8 cellular contexts compared by ENCODE assay signal in the genomic region with DNA sequence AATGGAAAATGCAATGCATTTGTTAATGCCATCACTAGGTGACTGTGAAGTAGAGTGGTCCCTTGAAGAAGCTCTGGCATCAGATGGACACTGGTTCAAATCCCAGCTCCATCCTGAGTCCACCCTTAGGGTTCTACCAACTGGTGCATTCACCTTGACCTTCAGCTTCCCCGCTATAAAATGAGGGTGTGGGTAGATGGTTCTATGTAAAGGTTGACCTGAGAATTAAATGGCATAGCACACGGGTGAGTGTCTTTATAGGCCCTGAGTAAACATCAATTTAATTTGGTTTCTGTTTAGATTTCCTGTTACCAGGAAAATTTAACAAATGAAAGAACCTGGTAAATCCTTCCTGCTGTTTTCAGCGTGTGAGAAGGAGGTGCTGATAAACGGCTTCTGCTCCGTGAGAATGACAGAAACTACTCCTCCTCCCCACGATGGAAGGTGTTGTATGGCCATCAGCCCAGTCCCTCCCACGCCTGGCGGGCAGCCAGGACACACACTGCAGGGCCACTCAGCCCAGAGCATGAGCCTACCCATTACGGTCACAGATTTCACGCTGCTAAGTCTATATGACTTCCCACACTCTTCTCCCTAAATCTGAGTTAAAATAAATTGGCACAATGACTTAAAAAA.
DNase-seq lines count a peak whose midpoint lies in the region; ATAC-seq, FAIRE-seq and TF ChIP-seq lines count a peak whose summit lies in the region.

No MANE protein-coding gene starts in this region.

- no peak for TF ChIP-seq POLR2A in A549 (IDR thresholded peaks at IDR 0.05; ENCODE audit: low read length)

- H3K4me2 ChIP-seq in A549: peak overlapping the region; percentile 19; the same call in 2 of the 3 replicates

- H3K4me3 Mint-ChIP-seq in stimulated activated effector memory CD8-positive, alpha-beta T cell treated with anti-CD3 and anti-CD28 coated beads, Interleukin-12 subunit alpha, Interleukin-12 subunit beta, amount 100 ng/mL, for 72 hours: no peak overlapping the region

- no peak for TF ChIP-seq RAD21 in A549 (conservative IDR thresholded peaks at IDR 0.05 in 1 of 2, IDR thresholded peaks at IDR 0.05 in 1 of 2)

- no peaks in the 10 kb centered on the region for H3K9me3 ChIP-seq in A549

- DNase-seq in A549 (ENCODE audit: low read depth in 1 of 2, low spot score in 1 of 2): peak; percentile 37 to 42
- DNase-seq in NCI-H1694 treated with DMSO at 0.1 percent for 48 hours (lab: John Stamatoyannopoulos, UW): peak; percentile 46
- DNase-seq in T47D (ENCODE audit: low read depth in 1 of 2, low spot score in 1 of 2): peak; percentile 87 to 89
- DNase-seq in left lobe of liver (ENCODE audit: low spot score): peak; percentile 92
- no peak for DNase-seq in stimulated activated effector memory CD8-positive, alpha-beta T cell treated with anti-CD3 and anti-CD28 coated beads, Interleukin-12 subunit alpha, Interleukin-12 subunit beta, amount 100 ng/mL, for 72 hours (ENCODE audit: low spot score in 2 of 2)
- no peak for DNase-seq in SK-N-DZ (ENCODE audit: low spot score)

- no peak for TF ChIP-seq EP300 in A549 (IDR thresholded peaks at IDR 0.05)

- no peak overlapping the region for H3K4me3 ChIP-seq in A549

- no peaks in the 10 kb centered on the region for H3K4me1 Mint-ChIP-seq in stimulated activated effector memory CD8-positive, alpha-beta T cell treated with anti-CD3 and anti-CD28 coated beads, Interleukin-12 subunit alpha, Interleukin-12 subunit beta, amount 100 ng/mL, for 72 hours

- no peaks in the 10 kb centered on the region for H3K9me3 Mint-ChIP-seq in stimulated activated effector memory CD8-positive, alpha-beta T cell treated with anti-CD3 and anti-CD28 coated beads, Interleukin-12 subunit alpha, Interleukin-12 subunit beta, amount 100 ng/mL, for 72 hours

- H3K27ac Mint-ChIP-seq in stimulated activated effector memory CD8-positive, alpha-beta T cell treated with anti-CD3 and anti-CD28 coated beads, Interleukin-12 subunit alpha, Interleukin-12 subunit beta, amount 100 ng/mL, for 72 hours: no peak overlapping the region

- no peak overlapping the region for H3K27ac ChIP-seq in A549

- peaks cover 52% of the 10 kb centered on the region for H3K4me1 ChIP-seq in A549

- 46% methylated on average over 10 of the region's 10 CpGs for WGBS in A549 (ENCODE audit: missing lambda C conversion rate)

- POLR2A ChIA-PET in A549 (lab: Yijun Ruan, JAX): interaction anchor here (0.7 kb wide), 1 partner anchor 12 kb away, joined by 3 read pairs; no protein-coding TSS in a partner anchor

- H3K36me3 Mint-ChIP-seq in stimulated activated effector memory CD8-positive, alpha-beta T cell treated with anti-CD3 and anti-CD28 coated beads, Interleukin-12 subunit alpha, Interleukin-12 subunit beta, amount 100 ng/mL, for 72 hours: no peaks in the 10 kb centered on the region

- FAIRE-seq in A549 (lab: Jason Lieb, UNC): no peak

- CTCF ChIA-PET in A549 (lab: Yijun Ruan, JAX): interaction anchor here (1.2 kb wide), 1 partner anchor 11 kb away, joined by 3 read pairs; no protein-coding TSS in a partner anchor

- ATAC-seq in A549: peak in 1 of 2 experiments; percentile 36; a peak in 2 of 6 replicates
- ATAC-seq in left lobe of liver: peak; percentile 86
- no peak for ATAC-seq in stimulated activated effector memory CD8-positive, alpha-beta T cell treated with anti-CD3 and anti-CD28 coated beads, Interleukin-12 subunit alpha, Interleukin-12 subunit beta, amount 100 ng/mL, for 72 hours
- ATAC-seq in HG02884 (IDR thresholded peaks at IDR 0.05; ENCODE audit: unreplicated experiment): no peak
- ATAC-seq in GM19467 (IDR thresholded peaks at IDR 0.05; ENCODE audit: unreplicated experiment): no peak

- no peak for TF ChIP-seq CTCF in A549 (IDR thresholded peaks at IDR 0.05)

- in situ Hi-C loops in T47D (cut with HindIII; ENCODE audit: low pct_unique_long_range_greater_than_20kb, low sequenced_read_pairs): no loop called here

TF ChIP-seq in A549, 52 proteins besides CTCF, POLR2A, EP300 and RAD21:
- no peak for TF ChIP-seq ZSCAN20 (CRISPR knock-in tag; IDR thresholded peaks at IDR 0.05)
- no peak for TF ChIP-seq FOSB (CRISPR knock-in tag; IDR thresholded peaks at IDR 0.05)
- TF ChIP-seq FOXS1 (CRISPR knock-in tag; IDR thresholded peaks at IDR 0.05): no peak
- no peak for TF ChIP-seq NR3C1 (IDR thresholded peaks at IDR 0.05)

Comparison
In these comparisons a context has a peak if more than half of its experiments do, and no peak if none do; other contexts are left out.
1. DNase-seq: peak in A549 (2 of 2), NCI-H1694 treated with DMSO at 0.1 percent for 48 hours (single experiment), T47D (2 of 2) and left lobe of liver (single experiment); none in stimulated activated effector memory CD8-positive, alpha-beta T cell treated with anti-CD3 and anti-CD28 coated beads, Interleukin-12 subunit alpha, Interleukin-12 subunit beta, amount 100 ng/mL, for 72 hours (0 of 2) and SK-N-DZ (single experiment).